Comparison of ENCODE assay signal across 9 cellular contexts in genomic region chr3:184230603-184231528, GRCh38. TPM values are rescaled to one million over a fixed set of nuclear protein-coding genes. Genes with fewer than 3 reads are reported as not detected.
DNase-seq lines count a peak whose midpoint lies in the region; ATAC-seq, FAIRE-seq and TF ChIP-seq lines count a peak whose summit lies in the region.
"Had no signal": no experiment of that assay in that cellular context is flagged by ENCODE, and none has a peak within 500 bp of the region (broad histone marks: within the 10 kb centered on the region; RNA-seq: fewer than 3 reads in every experiment).

No MANE protein-coding gene starts in this region.

- RAD21 ChIA-PET in GM12878 (lab: Charles Lee; ENCODE audit: unreplicated experiment): interaction anchor here (1.0 kb wide), 1 partner anchor 10 kb away, joined by 4 read pairs; no protein-coding TSS in a partner anchor

- H3K4me3 Mint-ChIP-seq in naive thymus-derived CD8-positive, alpha-beta T cell: peak overlapping the region; percentile 60 to 93 (median 84)

- BruUV-seq in GM12878 (replicated peaks; lab: Mats Ljungman, UMichigan): no TSS peak

- in situ Hi-C loops in GM12878 (cut with MboI): no loop called here

- H3K4me3 ChIP-seq in BLaER1 treated with 17β-estradiol and CSF1 and Interleukin-3, amounts not matched to agents 10 nM and 100 nM: peak overlapping the region; percentile 58 to 75 (median 68)
- H3K4me3 ChIP-seq in HUES6 (ENCODE audit: low read depth, low read length): peak overlapping the region; percentile 69
- H3K4me3 ChIP-seq in GM12878: no peak overlapping the region
- H3K4me3 ChIP-seq in Karpas-422 (ENCODE audit: low read length): no peak overlapping the region

- 11% methylated on average over 53 of the region's 79 CpGs for WGBS in GM12878 (ENCODE audit: insufficient coverage, insufficient replicate concordance, low lambda C conversion rate, missing lambda C conversion rate)

- no peaks in the 10 kb centered on the region for H3K36me3 ChIP-seq in BLaER1 treated with 17β-estradiol and CSF1 and Interleukin-3, amounts not matched to agents 10 nM and 100 nM
- H3K36me3 ChIP-seq in HUES6 (ENCODE audit: control insufficient read depth, insufficient read depth, low read length) (no peaks in the 10 kb centered on the region), GM12878 (ENCODE audit: control insufficient read depth in 2 of 2, insufficient read depth in 2 of 2, low read length in 1 of 2) (no peaks in the 10 kb centered on the region), Karpas-422 (ENCODE audit: insufficient read depth, low read length) (no peaks in the 10 kb centered on the region)

- H3K4me1 Mint-ChIP-seq in naive thymus-derived CD8-positive, alpha-beta T cell: peaks cover 8 to 15% (median 11%) of the 10 kb centered on the region in 4 donors

- H3K9me2 ChIP-seq in Karpas-422 (replicated peaks; ENCODE audit: insufficient read depth, low read length): no peaks in the 10 kb centered on the region

- H3K36me3 Mint-ChIP-seq in naive thymus-derived CD8-positive, alpha-beta T cell: peaks cover 0 to 2% (median 0%) of the 10 kb centered on the region in 3 donors

- H3K4me1 ChIP-seq in BLaER1 treated with 17β-estradiol and CSF1 and Interleukin-3, amounts not matched to agents 10 nM and 100 nM: peaks cover 25 to 73% (median 56%) of the 10 kb centered on the region in 10 experiments
- H3K4me1 ChIP-seq in HUES6 (ENCODE audit: control insufficient read depth, insufficient read depth, low read length) (no peaks in the 10 kb centered on the region; the same call in 1 of the 2 replicates), GM12878 (ENCODE audit: control insufficient read depth, insufficient read depth, low read length) (no peaks in the 10 kb centered on the region), Karpas-422 (ENCODE audit: low read length) (peaks cover 25% of the 10 kb centered on the region)

- no peak for TF ChIP-seq RAD21 in GM12878 (IDR thresholded peaks at IDR 0.05; ENCODE audit: insufficient read depth, low read depth, low read length)

- no peak for TF ChIP-seq EP300 in GM12878 (IDR thresholded peaks at IDR 0.05; ENCODE audit: borderline replicate concordance in 1 of 2, control insufficient read depth in 1 of 2, low read depth in 2 of 2, low read length in 2 of 2)

- TF ChIP-seq POLR2A in GM12878 (IDR thresholded peaks at IDR 0.05; ENCODE audit: low read depth, low read length): no peak

- H3K27ac ChIP-seq in BLaER1 treated with 17β-estradiol and CSF1 and Interleukin-3, amounts not matched to agents 10 nM and 100 nM: no peak overlapping the region
- H3K27ac ChIP-seq in HUES6 (ENCODE audit: low read depth, low read length): no peak overlapping the region
- no peak overlapping the region for H3K27ac ChIP-seq in GM12878 (ENCODE audit: control insufficient read depth, insufficient read depth)
- no peak overlapping the region for H3K27ac ChIP-seq in Karpas-422 (ENCODE audit: low read length)
- H3K27ac ChIP-seq: epithelial cell of prostate had no signal

- peak overlapping the region in 2 of 10 donors; percentile 57 to 78 for H3K27ac Mint-ChIP-seq in naive thymus-derived CD8-positive, alpha-beta T cell

- no peaks in the 10 kb centered on the region for H3K79me2 ChIP-seq in GM12878 (ENCODE audit: control insufficient read depth, insufficient read depth, low read length)
- H3K79me2 ChIP-seq in Karpas-422 (ENCODE audit: low read length): no peaks in the 10 kb centered on the region

- intact Hi-C loops in GM12878 (cut with micrococcal nuclease; ENCODE audit: unreplicated experiment): no loop called here

- SMC1A ChIA-PET in GM12878 (lab: Charles Lee; ENCODE audit: uncharacterized antibody, unreplicated experiment): no interaction called here

- no peak for FAIRE-seq in GM12878 (lab: Jason Lieb, UNC)

- no peaks in the 10 kb centered on the region for H3K9me3 ChIP-seq in BLaER1 treated with 17β-estradiol and CSF1 and Interleukin-3, amounts not matched to agents 10 nM and 100 nM (replicated peaks in 1 of 11)
- H3K9me3 ChIP-seq in HUES6 (ENCODE audit: control insufficient read depth, insufficient read depth, low read depth, low read length) (no peaks in the 10 kb centered on the region), GM12878 (replicated peaks; ENCODE audit: control insufficient read depth, insufficient read depth, low read length) (no peaks in the 10 kb centered on the region), Karpas-422 (ENCODE audit: low read length) (no peaks in the 10 kb centered on the region)

- POLR2A ChIA-PET in GM12878 (lab: Charles Lee): interaction anchor here (0.7 kb wide), 1 partner anchor 46 kb away, joined by 5 read pairs; no protein-coding TSS in a partner anchor
- POLR2A ChIA-PET in naive thymus-derived CD8-positive, alpha-beta T cell (lab: Charles Lee): interaction anchor here (1.4 kb wide), 1 partner anchor 8 kb away, joined by 4 read pairs; no protein-coding TSS in a partner anchor

- H3K27me3 Mint-ChIP-seq in naive thymus-derived CD8-positive, alpha-beta T cell: peaks cover 28 to 62% (median 37%) of the 10 kb centered on the region in 5 donors

- no peak overlapping the region for H2AFZ ChIP-seq in GM12878 (ENCODE audit: control insufficient read depth, low read depth, low read length)
- no peak overlapping the region for H2AFZ ChIP-seq in Karpas-422 (ENCODE audit: low read length)

- no peaks in the 10 kb centered on the region for H3K9me3 Mint-ChIP-seq in naive thymus-derived CD8-positive, alpha-beta T cell

- peaks cover 0 to 62% (median 26%) of the 10 kb centered on the region in 11 experiments; a peak in 19 of 22 replicates for H4K20me1 ChIP-seq in BLaER1 treated with 17β-estradiol and CSF1 and Interleukin-3, amounts not matched to agents 10 nM and 100 nM
- H4K20me1 ChIP-seq in GM12878 (ENCODE audit: control insufficient read depth, insufficient read depth) (no peaks in the 10 kb centered on the region), Karpas-422 (ENCODE audit: insufficient read depth, low read depth, low read length) (peaks cover 5% of the 10 kb centered on the region; the same call in 1 of the 2 replicates)

- ATAC-seq in GM12878 (no peak), HG02798 (IDR thresholded peaks at IDR 0.05; ENCODE audit: poor library complexity, unreplicated experiment) (no peak)
- no peak for ATAC-seq in naive thymus-derived CD8-positive, alpha-beta T cell

- peak overlapping the region; percentile 97 to 100 (median 100) for H3K4me2 ChIP-seq in BLaER1 treated with 17β-estradiol and CSF1 and Interleukin-3, amounts not matched to agents 10 nM and 100 nM
- H3K4me2 ChIP-seq in GM12878 (ENCODE audit: control insufficient read depth, insufficient read depth): no peak overlapping the region
- no peak overlapping the region for H3K4me2 ChIP-seq in Karpas-422 (ENCODE audit: low read depth, low read length, poor library complexity, severe bottlenecking)

- CTCF ChIA-PET in GM12878 (lab: Yijun Ruan, JAX): no interaction called here

- no peak for DNase-seq in GM12878 (ENCODE audit: low read depth, low spot score)
- no peak for DNase-seq in naive thymus-derived CD8-positive, alpha-beta T cell
- DNase-seq in Karpas-422: no peak
- no peak for DNase-seq in occipital lobe (lab: John Stamatoyannopoulos, UW)
- no peak for DNase-seq in NCI-H226

- no peak for TF ChIP-seq CTCF in GM12878 (IDR thresholded peaks at IDR 0.05 in 2 of 3, conservative IDR thresholded peaks at IDR 0.05 in 1 of 3; ENCODE audit: control insufficient read depth in 2 of 3, extremely low read depth in 1 of 3, insufficient read depth in 1 of 3, low read depth in 3 of 3, low read length in 3 of 3)

- peaks cover 47 to 56% (median 53%) of the 10 kb centered on the region in 11 experiments for H3K27me3 ChIP-seq in BLaER1 treated with 17β-estradiol and CSF1 and Interleukin-3, amounts not matched to agents 10 nM and 100 nM
- peaks cover 81% of the 10 kb centered on the region for H3K27me3 ChIP-seq in HUES6 (ENCODE audit: control insufficient read depth, insufficient read depth, low read length)
- peaks cover 16 to 18% of the 10 kb centered on the region in 2 experiments for H3K27me3 ChIP-seq in GM12878 (replicated peaks in 1 of 2; ENCODE audit: control insufficient read depth in 2 of 2, insufficient read depth in 2 of 2, low read length in 1 of 2)
- H3K27me3 ChIP-seq in Karpas-422 (ENCODE audit: low read length): no peaks in the 10 kb centered on the region; the same call in 1 of the 2 replicates

- peak overlapping the region in 7 of 11 experiments; percentile 39 to 74 (median 57); a peak in 9 of 22 replicates for H3K9ac ChIP-seq in BLaER1 treated with 17β-estradiol and CSF1 and Interleukin-3, amounts not matched to agents 10 nM and 100 nM
- no peak overlapping the region for H3K9ac ChIP-seq in HUES6 (ENCODE audit: low read length)
- no peak overlapping the region for H3K9ac ChIP-seq in GM12878 (ENCODE audit: control insufficient read depth, insufficient read depth, low read length)
- H3K9ac ChIP-seq in Karpas-422 (ENCODE audit: low read length): no peak overlapping the region

RNA-seq across cellular contexts. Expression of gene VWA5B2, which starts 1.5 kb away (rescaled TPM):
- not detected in 2 replicates for total RNA-seq in GM12878 (2013; cell fraction: nucleolus; rRNA removed)
- total RNA-seq in GM12878 (2014; rRNA removed) (not detected in 2 replicates), GM12878 (2014; rRNA removed; fragmentation: Illumina TruSeq; extraction: Trizol) (not detected in 2 replicates), GM12878 (2021) (not detected in 2 replicates), occipital lobe (0.31 TPM)
- polyA plus RNA-seq in GM12878 (2011; ENCODE audit: low read depth): not detected
- polyA plus RNA-seq in GM12878 (2011; rRNA removed) (0.03 TPM in 1 of 2 replicates, not detected in the other), GM12878 (2014; fragmentation: Illumina TruSeq; extraction: Trizol) (not detected in 2 replicates), GM12878 (2014; fragmentation: Nextera tagmentation; extraction: Ambion mirVana) (not detected), GM12878 (2014; rRNA removed) (not detected in 2 replicates), GM12878 (2016; fragmentation: Nextera tagmentation; extraction: Ambion mirVana) (under 1 TPM in 1 of 2 experiments, not detected in 1; 0.09 TPM)
- polyA plus RNA-seq in GM12878 (2011; cell fraction: cytosol; rRNA removed): 0.03 TPM in 1 of 2 replicates, not detected in the other
- 0.64 and 1.1 TPM in 2 replicates for polyA plus RNA-seq in GM12878 (2011; cell fraction: nucleus; rRNA removed)
- 0.08 TPM in 1 of 2 replicates, not detected in the other for polyA plus RNA-seq in GM12878 (2012)
- polyA minus RNA-seq in GM12878 (2011; rRNA and poly(A)+ RNA removed): not detected in 2 replicates
- polyA minus RNA-seq in GM12878 (2011; cell fraction: cytosol; rRNA and poly(A)+ RNA removed): not detected in 2 replicates
- 0.38 TPM in 1 of 2 replicates, not detected in the other for polyA minus RNA-seq in GM12878 (2011; cell fraction: nucleus; rRNA and poly(A)+ RNA removed)
- under 1 TPM in 1 of 2 experiments, not detected in 1; 0.41 TPM for total RNA-seq in naive thymus-derived CD8-positive, alpha-beta T cell
- polyA plus RNA-seq in naive thymus-derived CD8-positive, alpha-beta T cell: under 1 TPM in 2 of 3 donors, not detected in 1; 0.12 to 0.23 TPM
- not detected in 2 replicates for total RNA-seq in Karpas-422 (2014; rRNA removed; shearing (Covaris generic); ENCODE audit: low replicate concordance)

RNA-seq across cellular contexts. Expression of gene ALG3, which starts 17.9 kb away (rescaled TPM):
- total RNA-seq in GM12878 (2013; cell fraction: nucleolus; rRNA removed): 59.6 and 62.8 TPM in 2 replicates
- total RNA-seq in GM12878 (2014; rRNA removed): 39.6 and 47.5 TPM in 2 replicates
- total RNA-seq in GM12878 (2014; rRNA removed; fragmentation: Illumina TruSeq; extraction: Trizol): 20.9 and 21.2 TPM in 2 replicates
- 44.5 and 44.9 TPM in 2 replicates for total RNA-seq in GM12878 (2021)
- polyA plus RNA-seq in GM12878 (2011; ENCODE audit: low read depth): 26.6 TPM
- 15.8 and 29.0 TPM in 2 replicates for polyA plus RNA-seq in GM12878 (2011; rRNA removed)
- polyA plus RNA-seq in GM12878 (2011; cell fraction: cytosol; rRNA removed): 54.5 and 60.6 TPM in 2 replicates
- 70.1 and 85.0 TPM in 2 replicates for polyA plus RNA-seq in GM12878 (2011; cell fraction: nucleus; rRNA removed)
- 38.4 and 41.0 TPM in 2 replicates for polyA plus RNA-seq in GM12878 (2012)
- polyA plus RNA-seq in GM12878 (2014; fragmentation: Illumina TruSeq; extraction: Trizol): 25.5 and 36.0 TPM in 2 replicates
- 10 to 100 TPM; 13.6 to 16.0 TPM for polyA plus RNA-seq in GM12878 (2014; fragmentation: Nextera tagmentation; extraction: Ambion mirVana)
- polyA plus RNA-seq in GM12878 (2014; rRNA removed): 42.9 and 45.1 TPM in 2 replicates
- polyA plus RNA-seq in GM12878 (2016; fragmentation: Nextera tagmentation; extraction: Ambion mirVana): 10 to 100 TPM; 82.9 to 84.7 TPM
- polyA minus RNA-seq in GM12878 (2011; rRNA and poly(A)+ RNA removed): 94.2 and 111 TPM in 2 replicates
- 22.0 and 29.8 TPM in 2 replicates for polyA minus RNA-seq in GM12878 (2011; cell fraction: cytosol; rRNA and poly(A)+ RNA removed)
- polyA minus RNA-seq in GM12878 (2011; cell fraction: nucleus; rRNA and poly(A)+ RNA removed): 54.0 and 65.6 TPM in 2 replicates
- 10 to 100 TPM; 37.7 to 45.3 TPM for total RNA-seq in naive thymus-derived CD8-positive, alpha-beta T cell
- polyA plus RNA-seq in naive thymus-derived CD8-positive, alpha-beta T cell: 10 to 100 TPM; 47.6 to 68.6 (median 49.8) TPM
- total RNA-seq in Karpas-422 (2014; rRNA removed; shearing (Covaris generic); ENCODE audit: low replicate concordance): 80.1 and 108 TPM in 2 replicates
- 10.6 TPM for total RNA-seq in occipital lobe

RNA-seq across cellular contexts. Expression of gene EEF1AKMT4, which starts 18.6 kb away (rescaled TPM):
- 3.7 and 3.8 TPM in 2 replicates for total RNA-seq in GM12878 (2013; cell fraction: nucleolus; rRNA removed)
- total RNA-seq in GM12878 (2014; rRNA removed) (17.8 and 19.2 TPM in 2 replicates), GM12878 (2014; rRNA removed; fragmentation: Illumina TruSeq; extraction: Trizol) (7.8 and 8.8 TPM in 2 replicates), GM12878 (2021) (10.2 and 11.9 TPM in 2 replicates), occipital lobe (0.94 TPM)
- polyA plus RNA-seq in GM12878 (2011; ENCODE audit: low read depth): 2.5 TPM
- polyA plus RNA-seq in GM12878 (2011; rRNA removed) (5.0 and 9.4 TPM in 2 replicates), GM12878 (2014; fragmentation: Illumina TruSeq; extraction: Trizol) (3.3 and 7.5 TPM in 2 replicates), GM12878 (2014; fragmentation: Nextera tagmentation; extraction: Ambion mirVana) (10 to 100 TPM; 18.7 to 19.2 TPM), GM12878 (2014; rRNA removed) (18.7 and 19.6 TPM in 2 replicates), GM12878 (2016; fragmentation: Nextera tagmentation; extraction: Ambion mirVana) (10 to 100 TPM; 23.3 to 26.8 TPM)
- polyA plus RNA-seq in GM12878 (2011; cell fraction: cytosol; rRNA removed): 22.1 and 24.4 TPM in 2 replicates
- 10.5 and 11.1 TPM in 2 replicates for polyA plus RNA-seq in GM12878 (2011; cell fraction: nucleus; rRNA removed)
- 6.1 and 6.7 TPM in 2 replicates for polyA plus RNA-seq in GM12878 (2012)
- 9.7 and 14.3 TPM in 2 replicates for polyA minus RNA-seq in GM12878 (2011; rRNA and poly(A)+ RNA removed)
- 3.7 and 4.8 TPM in 2 replicates for polyA minus RNA-seq in GM12878 (2011; cell fraction: cytosol; rRNA and poly(A)+ RNA removed)
- polyA minus RNA-seq in GM12878 (2011; cell fraction: nucleus; rRNA and poly(A)+ RNA removed): 4.1 and 5.2 TPM in 2 replicates
- total RNA-seq in naive thymus-derived CD8-positive, alpha-beta T cell: 1 to 10 TPM; 1.4 to 1.8 TPM
- 1 to 10 TPM; 3.4 to 4.0 (median 3.5) TPM for polyA plus RNA-seq in naive thymus-derived CD8-positive, alpha-beta T cell
- total RNA-seq in Karpas-422 (2014; rRNA removed; shearing (Covaris generic); ENCODE audit: low replicate concordance): 30.3 and 49.6 TPM in 2 replicates

RNA-seq across cellular contexts. Expression of gene CAMK2N2, which starts 30.5 kb away (rescaled TPM):
- 0.37 TPM in 1 of 2 replicates, not detected in the other for total RNA-seq in GM12878 (2013; cell fraction: nucleolus; rRNA removed)
- total RNA-seq in GM12878 (2014; rRNA removed): 0.56 and 0.76 TPM in 2 replicates
- total RNA-seq in GM12878 (2014; rRNA removed; fragmentation: Illumina TruSeq; extraction: Trizol): 0.32 and 0.45 TPM in 2 replicates
- total RNA-seq in GM12878 (2021): 1.4 and 1.9 TPM in 2 replicates
- polyA plus RNA-seq in GM12878 (2011; ENCODE audit: low read depth): 0.28 TPM
- polyA plus RNA-seq in GM12878 (2011; rRNA removed): 0.16 TPM in 1 of 2 replicates, not detected in the other
- 0.28 and 0.35 TPM in 2 replicates for polyA plus RNA-seq in GM12878 (2011; cell fraction: cytosol; rRNA removed)
- 0.16 and 0.63 TPM in 2 replicates for polyA plus RNA-seq in GM12878 (2011; cell fraction: nucleus; rRNA removed)
- polyA plus RNA-seq in GM12878 (2012): 0.15 and 0.22 TPM in 2 replicates
- 0.17 and 0.90 TPM in 2 replicates for polyA plus RNA-seq in GM12878 (2014; fragmentation: Illumina TruSeq; extraction: Trizol)
- under 1 TPM; 0.06 to 0.24 TPM for polyA plus RNA-seq in GM12878 (2014; fragmentation: Nextera tagmentation; extraction: Ambion mirVana)
- polyA plus RNA-seq in GM12878 (2014; rRNA removed): 0.88 and 1.1 TPM in 2 replicates
- under 1 TPM in 1 of 2 experiments, not detected in 1; 0.11 TPM for polyA plus RNA-seq in GM12878 (2016; fragmentation: Nextera tagmentation; extraction: Ambion mirVana)
- 0.22 and 0.77 TPM in 2 replicates for polyA minus RNA-seq in GM12878 (2011; rRNA and poly(A)+ RNA removed)
- not detected in 2 replicates for polyA minus RNA-seq in GM12878 (2011; cell fraction: cytosol; rRNA and poly(A)+ RNA removed)
- polyA minus RNA-seq in GM12878 (2011; cell fraction: nucleus; rRNA and poly(A)+ RNA removed): 0.24 and 1.5 TPM in 2 replicates
- total RNA-seq in naive thymus-derived CD8-positive, alpha-beta T cell: not detected
- polyA plus RNA-seq in naive thymus-derived CD8-positive, alpha-beta T cell: not detected
- total RNA-seq in Karpas-422 (2014; rRNA removed; shearing (Covaris generic); ENCODE audit: low replicate concordance): 5.0 and 9.5 TPM in 2 replicates
- 3.4 TPM for total RNA-seq in occipital lobe

RNA-seq across cellular contexts. Expression of gene ABCF3, which starts 44.9 kb away (rescaled TPM):
- total RNA-seq in GM12878 (2013; cell fraction: nucleolus; rRNA removed): 51.7 and 54.6 TPM in 2 replicates
- 46.6 and 49.4 TPM in 2 replicates for total RNA-seq in GM12878 (2014; rRNA removed)
- total RNA-seq in GM12878 (2014; rRNA removed; fragmentation: Illumina TruSeq; extraction: Trizol): 25.7 and 25.8 TPM in 2 replicates
- total RNA-seq in GM12878 (2021): 56.1 and 61.8 TPM in 2 replicates
- 21.7 TPM for polyA plus RNA-seq in GM12878 (2011; ENCODE audit: low read depth)
- polyA plus RNA-seq in GM12878 (2011; rRNA removed): 30.8 and 44.4 TPM in 2 replicates
- polyA plus RNA-seq in GM12878 (2011; cell fraction: cytosol; rRNA removed): 54.9 and 80.9 TPM in 2 replicates
- polyA plus RNA-seq in GM12878 (2011; cell fraction: nucleus; rRNA removed): 273 and 282 TPM in 2 replicates
- polyA plus RNA-seq in GM12878 (2012): 40.9 and 45.8 TPM in 2 replicates
- polyA plus RNA-seq in GM12878 (2014; fragmentation: Illumina TruSeq; extraction: Trizol): 21.0 and 36.9 TPM in 2 replicates
- 1 to 10 TPM; 6.1 to 8.1 TPM for polyA plus RNA-seq in GM12878 (2014; fragmentation: Nextera tagmentation; extraction: Ambion mirVana)
- polyA plus RNA-seq in GM12878 (2014; rRNA removed): 70.6 and 81.7 TPM in 2 replicates
- 10 to 100 TPM; 66.8 to 71.3 TPM for polyA plus RNA-seq in GM12878 (2016; fragmentation: Nextera tagmentation; extraction: Ambion mirVana)
- 53.6 and 96.3 TPM in 2 replicates for polyA minus RNA-seq in GM12878 (2011; rRNA and poly(A)+ RNA removed)
- polyA minus RNA-seq in GM12878 (2011; cell fraction: cytosol; rRNA and poly(A)+ RNA removed): 22.8 and 23.0 TPM in 2 replicates
- 96.4 and 138 TPM in 2 replicates for polyA minus RNA-seq in GM12878 (2011; cell fraction: nucleus; rRNA and poly(A)+ RNA removed)
- 100 to 1,000 TPM; 126 to 128 TPM for total RNA-seq in naive thymus-derived CD8-positive, alpha-beta T cell
- 10 to 100 TPM; 35.2 to 56.3 (median 37.6) TPM for polyA plus RNA-seq in naive thymus-derived CD8-positive, alpha-beta T cell
- 61.6 and 62.9 TPM in 2 replicates for total RNA-seq in Karpas-422 (2014; rRNA removed; shearing (Covaris generic); ENCODE audit: low replicate concordance)
- total RNA-seq in occipital lobe: 41.2 TPM

Comparison
In these comparisons a context has a peak if more than half of its experiments do, and no peak if none do; other contexts are left out.
1. H3K4me2 ChIP-seq: peak in BLaER1 treated with 17β-estradiol and CSF1 and Interleukin-3, amounts not matched to agents 10 nM and 100 nM (11 of 11); none in GM12878 (single experiment) and Karpas-422 (single experiment).
2. H3K4me3 ChIP-seq: peak in BLaER1 treated with 17β-estradiol and CSF1 and Interleukin-3, amounts not matched to agents 10 nM and 100 nM (10 of 10) and HUES6 (single experiment); none in GM12878 (single experiment) and Karpas-422 (single experiment).
3. H3K9ac ChIP-seq: peak in BLaER1 treated with 17β-estradiol and CSF1 and Interleukin-3, amounts not matched to agents 10 nM and 100 nM (7 of 11); none in HUES6 (single experiment), GM12878 (single experiment) and Karpas-422 (single experiment).